Comparison of ENCODE assay signal across 8 cellular contexts in genomic region chr13:97849305-97849704, GRCh38.
DNase-seq lines count a peak whose midpoint lies in the region; ATAC-seq, FAIRE-seq and TF ChIP-seq lines count a peak whose summit lies in the region.

No MANE protein-coding gene starts in this region.

- no peaks in the 10 kb centered on the region for H3K36me3 Mint-ChIP-seq in effector memory CD8-positive, alpha-beta T cell (ENCODE audit: insufficient read depth)
- H3K36me3 Mint-ChIP-seq in glutamatergic neuron (ENCODE audit: unreplicated experiment): no peaks in the 10 kb centered on the region

- H3K9me3 Mint-ChIP-seq in effector memory CD8-positive, alpha-beta T cell: peaks cover 0 to 6% of the 10 kb centered on the region in 2 donors
- H3K9me3 Mint-ChIP-seq in glutamatergic neuron (ENCODE audit: unreplicated experiment): peaks cover 2% of the 10 kb centered on the region

- ATAC-seq in GM19043 (IDR thresholded peaks at IDR 0.05; ENCODE audit: low read depth, unreplicated experiment) (peak; percentile 91), HG03135 (IDR thresholded peaks at IDR 0.05; ENCODE audit: unreplicated experiment) (peak; percentile 96)
- no peak for ATAC-seq in effector memory CD8-positive, alpha-beta T cell (replicated peaks)

- no peak overlapping the region for H3K4me3 Mint-ChIP-seq in effector memory CD8-positive, alpha-beta T cell
- no peak overlapping the region for H3K4me3 Mint-ChIP-seq in glutamatergic neuron (ENCODE audit: unreplicated experiment)

- no peaks in the 10 kb centered on the region for H3K4me1 Mint-ChIP-seq in effector memory CD8-positive, alpha-beta T cell (ENCODE audit: low read depth in 2 of 2)
- no peaks in the 10 kb centered on the region for H3K4me1 Mint-ChIP-seq in glutamatergic neuron (ENCODE audit: low read depth, unreplicated experiment)

- DNase-seq in D721Med (ENCODE audit: insufficient read length, low spot score) (no peak), NCI-H82 treated with DMSO at 0.1 percent for 48 hours (lab: John Stamatoyannopoulos, UW; ENCODE audit: unreplicated experiment) (peak; percentile 11), glomerular endothelial cell (ENCODE audit: extremely low read depth, low read depth, low spot score) (peak; percentile 16), T-helper 2 cell (no peak), glutamatergic neuron (no peak)
- no peak for DNase-seq in effector memory CD8-positive, alpha-beta T cell

- no peak for FAIRE-seq in D721Med (lab: Jason Lieb, UNC)

- TF ChIP-seq CTCF in D721Med (IDR thresholded peaks at IDR 0.05; ENCODE audit: insufficient read depth, missing control alignments): peak; percentile 14
- TF ChIP-seq CTCF in glutamatergic neuron (IDR thresholded peaks at IDR 0.05; ENCODE audit: partially characterized antibody, unreplicated experiment): no peak

- peaks cover 28 to 38% of the 10 kb centered on the region in 2 donors for H3K27me3 Mint-ChIP-seq in effector memory CD8-positive, alpha-beta T cell
- H3K27me3 Mint-ChIP-seq in glutamatergic neuron (ENCODE audit: unreplicated experiment): no peaks in the 10 kb centered on the region

- H3K27ac Mint-ChIP-seq in effector memory CD8-positive, alpha-beta T cell: no peak overlapping the region
- H3K27ac Mint-ChIP-seq in glutamatergic neuron (ENCODE audit: unreplicated experiment): no peak overlapping the region

Comparison
In these comparisons a context has a peak if more than half of its experiments do, and no peak if none do; other contexts are left out.
1. DNase-seq: peak in NCI-H82 treated with DMSO at 0.1 percent for 48 hours (single experiment) and glomerular endothelial cell (single experiment); none in D721Med (single experiment), T-helper 2 cell (0 of 5), effector memory CD8-positive, alpha-beta T cell (0 of 3) and glutamatergic neuron (single experiment).